1 cellular context compared by ENCODE assay signal in genomic region chr21:45545691-45546531, GRCh38.
TF ChIP-seq lines count a peak whose summit lies in the region.

No MANE protein-coding gene starts in this region.

TF ChIP-seq in HepG2, 621 proteins besides CTCF, POLR2A, EP300 and RAD21:
- TF ChIP-seq ZNF687 (CRISPR knock-in tag; IDR thresholded peaks at IDR 0.05) (0 out of 2 replicates have a peak, but pooled peaks have one; percentile 16), MNT (IDR thresholded peaks at IDR 0.05) (peak; percentile 53; the same call in 1 of the 2 replicates), THAP9 (CRISPR knock-in tag; IDR thresholded peaks at IDR 0.05; ENCODE audit: borderline replicate concordance) (no peak)
